14 cellular contexts compared by ENCODE assay signal in the genomic region with DNA sequence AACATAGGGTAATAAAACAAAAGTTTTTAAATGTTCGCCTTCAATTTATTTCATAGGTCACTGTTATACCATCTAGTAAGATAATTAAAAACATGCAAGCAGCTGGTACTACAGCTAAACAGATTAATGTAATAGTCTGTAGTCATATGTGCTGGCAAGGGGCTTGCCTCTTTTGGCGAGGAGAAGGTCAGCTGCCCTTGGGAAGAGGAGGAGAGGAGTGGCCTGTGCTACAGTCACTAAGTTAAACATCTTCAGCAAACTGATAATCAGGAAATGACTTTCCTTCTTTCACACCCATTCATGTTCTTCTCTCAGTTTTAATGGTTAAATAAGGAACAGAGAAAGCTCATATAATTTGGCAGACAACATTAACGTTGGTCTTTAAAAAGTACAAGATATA.
A peak's percentile ranks its signal among the peaks of the same experiment; 100 is the strongest.
DNase-seq lines count a peak whose midpoint lies in the region; ATAC-seq and TF ChIP-seq lines count a peak whose summit lies in the region.
"Had no signal": no experiment of that assay in that cellular context is flagged by ENCODE, and none has a peak within 500 bp of the region (broad histone marks: within the 10 kb centered on the region; RNA-seq: fewer than 3 reads in every experiment).

No MANE protein-coding gene starts in this region.

- peak; percentile 70 for ATAC-seq in GM18868 (IDR thresholded peaks at IDR 0.05; ENCODE audit: unreplicated experiment)
- peak; percentile 54 for ATAC-seq in HG02885 (IDR thresholded peaks at IDR 0.05; ENCODE audit: poor library complexity, unreplicated experiment)
- peak; percentile 86 for ATAC-seq in SK-N-SH treated with all-trans-retinoic acid at 6 μM for 48 hours
- ATAC-seq in activated CD4-positive, CD25-positive, alpha-beta regulatory T cell treated with anti-CD3 and anti-CD28 coated beads, Interleukin-2, amount 50 U/mL, for 24 hours: no peak
- ATAC-seq in GM18909 (IDR thresholded peaks at IDR 0.05; ENCODE audit: poor library complexity, unreplicated experiment): no peak
- ATAC-seq: activated CD8-positive, alpha-beta T cell treated with anti-CD3 and anti-CD28 coated beads for 36 hours; K562; upper lobe of right lung had no signal

- DNase-seq in AG20443 (ENCODE audit: low spot score) (peak; percentile 25), mesenteric fat pad (ENCODE audit: low spot score) (no peak)
- no peak for DNase-seq in activated CD4-positive, alpha-beta T cell treated with anti-CD3 and anti-CD28 coated beads, Interleukin-2, amount 50 U/mL, for 1 hour
- DNase-seq: activated CD8-positive, alpha-beta T cell treated with anti-CD3 and anti-CD28 coated beads for 36 hours; activated effector memory CD4-positive, alpha-beta T cell treated with Interleukin-2 at 50 U/mL for 16 hours; NCI-H1417 treated with DMSO at 0.1 percent for 48 hours; stimulated activated naive CD4-positive, alpha-beta T cell; upper lobe of right lung had no signal

TF ChIP-seq in SK-N-SH treated with all-trans-retinoic acid at 6 μM for 48 hours, 23 proteins besides CTCF, POLR2A, EP300 and RAD21:
- TF ChIP-seq ISL1 (CRISPR knock-in tag; IDR thresholded peaks at IDR 0.05) (peak; percentile 44), SNAI2 (CRISPR knock-in tag; IDR thresholded peaks at IDR 0.05) (0 out of 2 replicates have a peak, but pooled peaks have one; percentile 30), ZNF8 (CRISPR knock-in tag; IDR thresholded peaks at IDR 0.05) (peak; percentile 58; the same call in 1 of the 2 replicates), TCF4 (CRISPR knock-in tag; IDR thresholded peaks at IDR 0.05; ENCODE audit: borderline replicate concordance) (peak; percentile 87), PPARA (CRISPR knock-in tag; IDR thresholded peaks at IDR 0.05; ENCODE audit: borderline replicate concordance) (no peak), RARB (CRISPR knock-in tag; IDR thresholded peaks at IDR 0.05) (no peak), ZFP3 (CRISPR knock-in tag; IDR thresholded peaks at IDR 0.05) (no peak), ZC3H10 (CRISPR knock-in tag; IDR thresholded peaks at IDR 0.05) (no peak), ESRRG (CRISPR knock-in tag; IDR thresholded peaks at IDR 0.05) (no peak), GLIS3 (CRISPR knock-in tag; IDR thresholded peaks at IDR 0.05) (no peak), BACH2 (CRISPR knock-in tag; IDR thresholded peaks at IDR 0.05; ENCODE audit: borderline replicate concordance) (no peak), CSDC2 (CRISPR knock-in tag; IDR thresholded peaks at IDR 0.05) (no peak), ZNF565 (CRISPR knock-in tag; conservative IDR thresholded peaks at IDR 0.05; ENCODE audit: low read depth) (no peak)
- TF ChIP-seq, protein P1, sequence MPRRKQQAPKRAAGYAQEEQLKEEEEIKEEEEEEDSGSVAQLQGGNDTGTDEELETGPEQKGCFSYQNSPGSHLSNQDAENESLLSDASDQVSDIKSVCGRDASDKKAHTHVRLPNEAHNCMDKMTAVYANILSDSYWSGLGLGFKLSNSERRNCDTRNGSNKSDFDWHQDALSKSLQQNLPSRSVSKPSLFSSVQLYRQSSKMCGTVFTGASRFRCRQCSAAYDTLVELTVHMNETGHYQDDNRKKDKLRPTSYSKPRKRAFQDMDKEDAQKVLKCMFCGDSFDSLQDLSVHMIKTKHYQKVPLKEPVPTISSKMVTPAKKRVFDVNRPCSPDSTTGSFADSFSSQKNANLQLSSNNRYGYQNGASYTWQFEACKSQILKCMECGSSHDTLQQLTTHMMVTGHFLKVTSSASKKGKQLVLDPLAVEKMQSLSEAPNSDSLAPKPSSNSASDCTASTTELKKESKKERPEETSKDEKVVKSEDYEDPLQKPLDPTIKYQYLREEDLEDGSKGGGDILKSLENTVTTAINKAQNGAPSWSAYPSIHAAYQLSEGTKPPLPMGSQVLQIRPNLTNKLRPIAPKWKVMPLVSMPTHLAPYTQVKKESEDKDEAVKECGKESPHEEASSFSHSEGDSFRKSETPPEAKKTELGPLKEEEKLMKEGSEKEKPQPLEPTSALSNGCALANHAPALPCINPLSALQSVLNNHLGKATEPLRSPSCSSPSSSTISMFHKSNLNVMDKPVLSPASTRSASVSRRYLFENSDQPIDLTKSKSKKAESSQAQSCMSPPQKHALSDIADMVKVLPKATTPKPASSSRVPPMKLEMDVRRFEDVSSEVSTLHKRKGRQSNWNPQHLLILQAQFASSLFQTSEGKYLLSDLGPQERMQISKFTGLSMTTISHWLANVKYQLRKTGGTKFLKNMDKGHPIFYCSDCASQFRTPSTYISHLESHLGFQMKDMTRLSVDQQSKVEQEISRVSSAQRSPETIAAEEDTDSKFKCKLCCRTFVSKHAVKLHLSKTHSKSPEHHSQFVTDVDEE (CRISPR knock-in tag; IDR thresholded peaks at IDR 0.05): no peak; the same call in 1 of the 2 replicates
- TF ChIP-seq, protein P2, sequence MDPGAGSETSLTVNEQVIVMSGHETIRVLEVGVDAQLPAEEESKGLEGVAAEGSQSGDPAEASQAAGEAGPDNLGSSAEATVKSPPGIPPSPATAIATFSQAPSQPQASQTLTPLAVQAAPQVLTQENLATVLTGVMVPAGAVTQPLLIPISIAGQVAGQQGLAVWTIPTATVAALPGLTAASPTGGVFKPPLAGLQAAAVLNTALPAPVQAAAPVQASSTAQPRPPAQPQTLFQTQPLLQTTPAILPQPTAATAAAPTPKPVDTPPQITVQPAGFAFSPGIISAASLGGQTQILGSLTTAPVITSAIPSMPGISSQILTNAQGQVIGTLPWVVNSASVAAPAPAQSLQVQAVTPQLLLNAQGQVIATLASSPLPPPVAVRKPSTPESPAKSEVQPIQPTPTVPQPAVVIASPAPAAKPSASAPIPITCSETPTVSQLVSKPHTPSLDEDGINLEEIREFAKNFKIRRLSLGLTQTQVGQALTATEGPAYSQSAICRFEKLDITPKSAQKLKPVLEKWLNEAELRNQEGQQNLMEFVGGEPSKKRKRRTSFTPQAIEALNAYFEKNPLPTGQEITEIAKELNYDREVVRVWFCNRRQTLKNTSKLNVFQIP (CRISPR knock-in tag; IDR thresholded peaks at IDR 0.05; ENCODE audit: borderline replicate concordance, low read depth): no peak
- TF ChIP-seq, protein P3, sequence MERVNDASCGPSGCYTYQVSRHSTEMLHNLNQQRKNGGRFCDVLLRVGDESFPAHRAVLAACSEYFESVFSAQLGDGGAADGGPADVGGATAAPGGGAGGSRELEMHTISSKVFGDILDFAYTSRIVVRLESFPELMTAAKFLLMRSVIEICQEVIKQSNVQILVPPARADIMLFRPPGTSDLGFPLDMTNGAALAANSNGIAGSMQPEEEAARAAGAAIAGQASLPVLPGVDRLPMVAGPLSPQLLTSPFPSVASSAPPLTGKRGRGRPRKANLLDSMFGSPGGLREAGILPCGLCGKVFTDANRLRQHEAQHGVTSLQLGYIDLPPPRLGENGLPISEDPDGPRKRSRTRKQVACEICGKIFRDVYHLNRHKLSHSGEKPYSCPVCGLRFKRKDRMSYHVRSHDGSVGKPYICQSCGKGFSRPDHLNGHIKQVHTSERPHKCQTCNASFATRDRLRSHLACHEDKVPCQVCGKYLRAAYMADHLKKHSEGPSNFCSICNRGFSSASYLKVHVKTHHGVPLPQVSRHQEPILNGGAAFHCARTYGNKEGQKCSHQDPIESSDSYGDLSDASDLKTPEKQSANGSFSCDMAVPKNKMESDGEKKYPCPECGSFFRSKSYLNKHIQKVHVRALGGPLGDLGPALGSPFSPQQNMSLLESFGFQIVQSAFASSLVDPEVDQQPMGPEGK (CRISPR knock-in tag; IDR thresholded peaks at IDR 0.05; ENCODE audit: borderline replicate concordance): no peak
- TF ChIP-seq, protein P4, sequence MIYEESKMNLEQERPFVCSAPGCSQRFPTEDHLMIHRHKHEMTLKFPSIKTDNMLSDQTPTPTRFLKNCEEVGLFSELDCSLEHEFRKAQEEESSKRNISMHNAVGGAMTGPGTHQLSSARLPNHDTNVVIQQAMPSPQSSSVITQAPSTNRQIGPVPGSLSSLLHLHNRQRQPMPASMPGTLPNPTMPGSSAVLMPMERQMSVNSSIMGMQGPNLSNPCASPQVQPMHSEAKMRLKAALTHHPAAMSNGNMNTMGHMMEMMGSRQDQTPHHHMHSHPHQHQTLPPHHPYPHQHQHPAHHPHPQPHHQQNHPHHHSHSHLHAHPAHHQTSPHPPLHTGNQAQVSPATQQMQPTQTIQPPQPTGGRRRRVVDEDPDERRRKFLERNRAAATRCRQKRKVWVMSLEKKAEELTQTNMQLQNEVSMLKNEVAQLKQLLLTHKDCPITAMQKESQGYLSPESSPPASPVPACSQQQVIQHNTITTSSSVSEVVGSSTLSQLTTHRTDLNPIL (CRISPR knock-in tag; IDR thresholded peaks at IDR 0.05; ENCODE audit: low read depth): no peak

Comparison
In these comparisons a context has a peak if more than half of its experiments do, and no peak if none do; other contexts are left out.
1. ATAC-seq: peak in GM18868 (single experiment), HG02885 (single experiment) and SK-N-SH treated with all-trans-retinoic acid at 6 μM for 48 hours (single experiment); none in activated CD4-positive, CD25-positive, alpha-beta regulatory T cell treated with anti-CD3 and anti-CD28 coated beads, Interleukin-2, amount 50 U/mL, for 24 hours (0 of 2) and GM18909 (single experiment).